In genomic region chr1:27671964-27672749, GRCh38 we compare ENCODE assay signal across 8 cellular contexts. TPM values are rescaled to one million over a fixed set of nuclear protein-coding genes. Genes with fewer than 3 reads are reported as not detected.
A peak's percentile ranks its signal among the peaks of the same experiment; 100 is the strongest.
DNase-seq lines count a peak whose midpoint lies in the region; ATAC-seq and TF ChIP-seq lines count a peak whose summit lies in the region.

IFI6 (minus strand) TSS chr1:27672192; CDS start chr1:27669314, 2,878 bp downstream.

- no peak for TF ChIP-seq CTCF in mesothelial cell of epicardium (IDR thresholded peaks at IDR 0.05; ENCODE audit: unreplicated experiment)

- peaks cover 34% of the 10 kb centered on the region for H3K4me1 Mint-ChIP-seq in mesothelial cell of epicardium

- peak within 1 kb of the TSS; percentile 96 for H3K4me3 Mint-ChIP-seq in mesothelial cell of epicardium

- peaks cover 5% of the 10 kb centered on the region for H3K36me3 Mint-ChIP-seq in mesothelial cell of epicardium

- no peaks in the 10 kb centered on the region for H3K27me3 Mint-ChIP-seq in mesothelial cell of epicardium (ENCODE audit: low read depth)

- no peaks in the 10 kb centered on the region for H3K9me3 Mint-ChIP-seq in mesothelial cell of epicardium

- ATAC-seq in GM19455 (IDR thresholded peaks at IDR 0.05; ENCODE audit: unreplicated experiment), result peak; percentile 72

- peak; percentile 94 for DNase-seq in COLO668 (lab: John Stamatoyannopoulos, UW; ENCODE audit: unreplicated experiment)
- DNase-seq in HUDEP-2 (lab: John Stamatoyannopoulos, UW; ENCODE audit: unreplicated experiment in 76 of 76), result peak in 74 of 76 experiments; percentile 22 to 83 (median 62)
- DNase-seq in NOMO-1 treated with dmso at 0.1 percent for 144 hours (lab: John Stamatoyannopoulos, UW; ENCODE audit: unreplicated experiment), result peak; percentile 82
- peak; percentile 36 for DNase-seq in activated CD8-positive, alpha-beta memory T cell treated with anti-CD3 and anti-CD28 coated beads, Interleukin-2, amount 50 U/mL, for 1 hour (ENCODE audit: extremely low read depth)
- peak; percentile 72 to 83 for DNase-seq in mesothelial cell of epicardium (ENCODE audit: low spot score in 2 of 2, unreplicated experiment in 2 of 2)
- peak; percentile 36 to 61 for DNase-seq in stimulated activated CD8-positive, alpha-beta memory T cell treated with anti-CD3 and anti-CD28 coated beads, Interleukin-2, amount 100 ng/mL, for 1 hour (ENCODE audit: low read depth in 2 of 2)

- peak within 1 kb of the TSS; percentile 98 for H3K27ac Mint-ChIP-seq in mesothelial cell of epicardium

- in situ Hi-C loops in endometrial microvascular endothelial cells (cut with HindIII; ENCODE audit: inconsistent ontology term, low pct_unique_long_range_greater_than_20kb, low sequenced_read_pairs), result no loop called here

RNA-seq across cellular contexts. Expression of gene IFI6, which starts in this region (rescaled TPM):
- total RNA-seq in endometrial microvascular endothelial cells (ENCODE audit: inconsistent ontology term) (230 TPM), mesothelial cell of epicardium (419 to 500 TPM (median 425 TPM) in 3 replicates)

Comparison
In these comparisons a context has a peak if more than half of its experiments do, and no peak if none do; other contexts are left out.
1. Peak in every context shown above with its lines: DNase-seq and ATAC-seq.
2. DNase-seq: peak in every context shown above with its lines; median percentile 94 in COLO668; 82 in NOMO-1 treated with dmso at 0.1 percent for 144 hours; 78 in mesothelial cell of epicardium; 62 in HUDEP-2; 48 in stimulated activated CD8-positive, alpha-beta memory T cell treated with anti-CD3 and anti-CD28 coated beads, Interleukin-2, amount 100 ng/mL, for 1 hour; 36 in activated CD8-positive, alpha-beta memory T cell treated with anti-CD3 and anti-CD28 coated beads, Interleukin-2, amount 50 U/mL, for 1 hour.